14 cellular contexts compared by ENCODE assay signal in the genomic region with DNA sequence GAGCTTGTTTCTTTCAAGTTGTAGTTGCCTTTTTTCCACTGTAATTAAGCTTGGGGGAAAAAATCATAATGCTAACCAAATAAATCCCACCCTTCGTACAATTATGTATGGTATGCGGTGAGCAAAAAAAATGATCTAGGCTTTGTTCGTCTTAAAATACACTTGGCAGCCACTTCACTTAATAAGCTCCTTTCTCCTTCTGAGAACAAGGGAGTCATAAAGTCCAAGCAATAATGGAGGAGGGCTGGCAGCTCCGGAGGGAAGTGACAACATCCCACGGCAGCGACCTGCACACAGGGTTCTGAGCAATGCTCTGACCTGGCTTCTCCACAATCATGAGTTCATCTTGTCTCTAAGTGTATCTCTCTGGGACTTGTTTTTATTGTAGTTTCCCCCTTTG.
DNase-seq lines count a peak whose midpoint lies in the region; TF ChIP-seq lines count a peak whose summit lies in the region.
"Had no signal": no experiment of that assay in that cellular context is flagged by ENCODE, and none has a peak within 500 bp of the region (broad histone marks: within the 10 kb centered on the region; RNA-seq: fewer than 3 reads in every experiment).

No MANE protein-coding gene starts in this region.

- H3K27me3 ChIP-seq in mammary epithelial cell (ENCODE audit: insufficient read depth, low read length) (no peaks in the 10 kb centered on the region), esophagus muscularis mucosa (no peaks in the 10 kb centered on the region)
- H3K27me3 ChIP-seq: Peyer's patch had no signal

- TF ChIP-seq EP300 in esophagus muscularis mucosa (IDR thresholded peaks at IDR 0.05): no peak

- no peak overlapping the region for H3K4me3 Mint-ChIP-seq in MCF 10A (ENCODE audit: unreplicated experiment)
- no peak overlapping the region for H3K4me3 Mint-ChIP-seq in mesothelial cell of epicardium
- H3K4me3 Mint-ChIP-seq: B cell; CD4-positive, alpha-beta T cell had no signal

- H3K79me2 ChIP-seq in mammary epithelial cell (ENCODE audit: insufficient read depth, low read length): no peaks in the 10 kb centered on the region

- CTCF ChIA-PET in mammary epithelial cell (lab: Charles Lee; ENCODE audit: low non-redundant PET) (interaction anchor here (0.6 kb wide), 1 partner anchor 531 kb away, joined by 3 read pairs; no protein-coding TSS in a partner anchor), MCF 10A (lab: Yijun Ruan, JAX) (interaction anchor here (0.9 kb wide), 1 partner anchor 19 kb away, joined by 3 read pairs; no protein-coding TSS in a partner anchor)

- no peaks in the 10 kb centered on the region for H4K20me1 ChIP-seq in mammary epithelial cell (ENCODE audit: insufficient read depth, low read length)

- H3K4me3 ChIP-seq in mammary epithelial cell (replicated peaks in 1 of 3; ENCODE audit: insufficient read depth in 1 of 3, low read depth in 2 of 3, low read length in 3 of 3) (no peak overlapping the region), esophagus muscularis mucosa (no peak overlapping the region)
- H3K4me3 ChIP-seq: Peyer's patch had no signal

- DNase-seq in mammary epithelial cell: no peak
- DNase-seq in MCF 10A (ENCODE audit: unreplicated experiment): no peak
- DNase-seq in esophagus muscularis mucosa (ENCODE audit: extremely low spot score): no peak
- DNase-seq in mesothelial cell of epicardium (ENCODE audit: low spot score in 2 of 2, unreplicated experiment in 2 of 2): no peak
- no peak for DNase-seq in NOMO-1 treated with dmso at 0.1 percent for 144 hours (lab: John Stamatoyannopoulos, UW; ENCODE audit: unreplicated experiment)
- no peak for DNase-seq in AML-193 (lab: John Stamatoyannopoulos, UW)
- DNase-seq in NK-92 (lab: John Stamatoyannopoulos, UW; ENCODE audit: unreplicated experiment): no peak
- no peak for DNase-seq in stimulated activated naive CD4-positive, alpha-beta T cell (lab: John Stamatoyannopoulos, UW)
- DNase-seq: CD4-positive, alpha-beta T cell; NCI-H1092; NCI-H2107; NCI-H510A; Peyer's patch had no signal

- dilution Hi-C loops in mammary epithelial cell (cut with HindIII; ENCODE audit: low sequenced_read_pairs): no loop called here

- peak overlapping the region; percentile 55 for H2AFZ ChIP-seq in mammary epithelial cell (ENCODE audit: low read depth, low read length)

- H3K4me1 ChIP-seq in mammary epithelial cell (ENCODE audit: insufficient read depth, low read length) (peaks cover 24% of the 10 kb centered on the region), esophagus muscularis mucosa (peaks cover 8 to 31% (median 24%) of the 10 kb centered on the region in 4 donors)
- H3K4me1 ChIP-seq: Peyer's patch had no signal

- no peak overlapping the region for H3K27ac Mint-ChIP-seq in MCF 10A (ENCODE audit: low read depth, unreplicated experiment)
- H3K27ac Mint-ChIP-seq in mesothelial cell of epicardium: peak overlapping the region; percentile 89
- H3K27ac Mint-ChIP-seq: B cell; CD4-positive, alpha-beta T cell had no signal

- H3K9me3 ChIP-seq in mammary epithelial cell (replicated peaks; ENCODE audit: insufficient read depth, low read length) (no peaks in the 10 kb centered on the region), esophagus muscularis mucosa (no peaks in the 10 kb centered on the region)
- H3K9me3 ChIP-seq: Peyer's patch had no signal

- H3K36me3 ChIP-seq in mammary epithelial cell (ENCODE audit: insufficient read depth, low read length) (no peaks in the 10 kb centered on the region), esophagus muscularis mucosa (no peaks in the 10 kb centered on the region)
- H3K36me3 ChIP-seq: Peyer's patch had no signal

- TF ChIP-seq POLR2A in esophagus muscularis mucosa (IDR thresholded peaks at IDR 0.05; ENCODE audit: low read depth): no peak

- in situ Hi-C loops in mammary epithelial cell (cut with MboI; ENCODE audit: low sequenced_read_pairs in 2 of 2): no loop called here

- H3K9me3 Mint-ChIP-seq in MCF 10A (ENCODE audit: unreplicated experiment): no peaks in the 10 kb centered on the region
- no peaks in the 10 kb centered on the region for H3K9me3 Mint-ChIP-seq in mesothelial cell of epicardium
- H3K9me3 Mint-ChIP-seq: CD4-positive, alpha-beta T cell had no signal

- peak overlapping the region; percentile 13 for H3K4me2 ChIP-seq in mammary epithelial cell (ENCODE audit: insufficient read depth, low read depth, low read length)

- TF ChIP-seq CTCF in mammary epithelial cell (conservative IDR thresholded peaks at IDR 0.05 in 1 of 2, IDR thresholded peaks at IDR 0.05 in 1 of 2; ENCODE audit: extremely low read depth in 1 of 2, insufficient read depth in 1 of 2, low read depth in 1 of 2, low read length in 2 of 2) (no peak), MCF 10A (IDR thresholded peaks at IDR 0.05; ENCODE audit: unreplicated experiment) (no peak), esophagus muscularis mucosa (IDR thresholded peaks at IDR 0.05) (no peak), mesothelial cell of epicardium (IDR thresholded peaks at IDR 0.05; ENCODE audit: unreplicated experiment) (no peak)

- H3K4me1 Mint-ChIP-seq in MCF 10A (ENCODE audit: insufficient read depth, unreplicated experiment) (peaks cover 6% of the 10 kb centered on the region), mesothelial cell of epicardium (peaks cover 58% of the 10 kb centered on the region)
- H3K4me1 Mint-ChIP-seq: B cell had no signal

- no peak overlapping the region for H3K27ac ChIP-seq in mammary epithelial cell (ENCODE audit: insufficient read depth, low read depth, low read length)
- peak overlapping the region; percentile 5 to 41 (median 36) for H3K27ac ChIP-seq in esophagus muscularis mucosa (replicated peaks in 1 of 4)

- peaks cover 31% of the 10 kb centered on the region for H3K27me3 Mint-ChIP-seq in MCF 10A (ENCODE audit: insufficient read depth, unreplicated experiment)
- H3K27me3 Mint-ChIP-seq in mesothelial cell of epicardium (ENCODE audit: low read depth): no peaks in the 10 kb centered on the region

- no peak overlapping the region for H3K9ac ChIP-seq in mammary epithelial cell (ENCODE audit: insufficient read depth, low read length)

- POLR2A ChIA-PET in MCF 10A (lab: Yijun Ruan, JAX): interaction anchor here (0.6 kb wide), 1 partner anchor 164 kb away, joined by 3 read pairs; no protein-coding TSS in a partner anchor

- no peaks in the 10 kb centered on the region for H3K36me3 Mint-ChIP-seq in MCF 10A (ENCODE audit: insufficient read depth, unreplicated experiment)
- H3K36me3 Mint-ChIP-seq in mesothelial cell of epicardium: no peaks in the 10 kb centered on the region

- BruUV-seq in mammary epithelial cell (replicated peaks; lab: Mats Ljungman, UMichigan) (no TSS peak), MCF 10A (replicated peaks; lab: Mats Ljungman, UMichigan) (no TSS peak)

- intact Hi-C loops in mammary epithelial cell (cut with micrococcal nuclease) (no loop called here), MCF 10A (cut with micrococcal nuclease) (no loop called here), esophagus muscularis mucosa (cut with DNase I) (loop anchor here (5.0 kb wide), 1 partner anchor 54 kb away; no protein-coding TSS in a partner anchor)

- 9% methylated on average over 6 of the region's 6 CpGs for WGBS in mammary epithelial cell (ENCODE audit: low coverage, missing lambda C conversion rate)
- 32% methylated on average over 6 of the region's 6 CpGs for WGBS in esophagus muscularis mucosa
